3 cellular contexts compared by ENCODE assay signal in the genomic region with DNA sequence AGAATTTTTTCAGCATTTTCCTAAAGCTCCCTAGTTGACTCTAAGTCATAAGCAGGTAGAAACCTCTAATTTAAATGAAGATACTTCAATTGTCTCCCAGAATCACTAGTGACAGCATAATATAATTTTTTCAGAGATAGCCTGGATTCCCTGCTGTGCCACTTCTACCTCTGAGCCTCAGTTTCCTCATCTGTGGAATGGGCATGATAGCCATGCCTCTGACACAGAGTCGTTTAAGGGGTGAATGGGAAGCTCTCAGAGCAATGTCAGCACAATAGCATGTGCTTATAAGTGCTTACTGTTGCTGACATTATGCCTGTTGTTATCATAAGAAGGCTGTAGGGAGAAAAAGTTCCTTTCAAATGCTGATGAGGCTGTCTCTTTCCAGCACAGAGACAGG.
TF ChIP-seq lines count a peak whose summit lies in the region.

No MANE protein-coding gene starts in this region.

TF ChIP-seq in WTC11, 78 proteins besides CTCF, POLR2A, EP300 and RAD21:
- no peak for TF ChIP-seq KAT7 (CRISPR knock-in tag; IDR thresholded peaks at IDR 0.05; ENCODE audit: borderline replicate concordance)
- TF ChIP-seq GTF2I (CRISPR knock-in tag; conservative IDR thresholded peaks at IDR 0.05) = peak; percentile 48; the same call in 1 of the 2 replicates

TF ChIP-seq in H1, 55 proteins besides CTCF, POLR2A, EP300 and RAD21:
- TF ChIP-seq CHD2 (IDR thresholded peaks at IDR 0.05; ENCODE audit: low read length) = no peak
- no peak for TF ChIP-seq FOSL1 (IDR thresholded peaks at IDR 0.05; ENCODE audit: insufficient read depth, low read depth, low read length)
- TF ChIP-seq SIRT6 (IDR thresholded peaks at IDR 0.05; ENCODE audit: low read length) = no peak
- peak; percentile 81 for TF ChIP-seq KDM1A (IDR thresholded peaks at IDR 0.05; ENCODE audit: borderline replicate concordance, low read length)
- TF ChIP-seq SAP30 (IDR thresholded peaks at IDR 0.05; ENCODE audit: insufficient read depth, insufficient replicate concordance, low read length) = no peak
- no peak for TF ChIP-seq PHF8 (conservative IDR thresholded peaks at IDR 0.05; ENCODE audit: low read depth, low read length)
- no peak for TF ChIP-seq EGR1 (IDR thresholded peaks at IDR 0.05; ENCODE audit: borderline replicate concordance, low read depth, low read length)
- TF ChIP-seq, protein P1, sequence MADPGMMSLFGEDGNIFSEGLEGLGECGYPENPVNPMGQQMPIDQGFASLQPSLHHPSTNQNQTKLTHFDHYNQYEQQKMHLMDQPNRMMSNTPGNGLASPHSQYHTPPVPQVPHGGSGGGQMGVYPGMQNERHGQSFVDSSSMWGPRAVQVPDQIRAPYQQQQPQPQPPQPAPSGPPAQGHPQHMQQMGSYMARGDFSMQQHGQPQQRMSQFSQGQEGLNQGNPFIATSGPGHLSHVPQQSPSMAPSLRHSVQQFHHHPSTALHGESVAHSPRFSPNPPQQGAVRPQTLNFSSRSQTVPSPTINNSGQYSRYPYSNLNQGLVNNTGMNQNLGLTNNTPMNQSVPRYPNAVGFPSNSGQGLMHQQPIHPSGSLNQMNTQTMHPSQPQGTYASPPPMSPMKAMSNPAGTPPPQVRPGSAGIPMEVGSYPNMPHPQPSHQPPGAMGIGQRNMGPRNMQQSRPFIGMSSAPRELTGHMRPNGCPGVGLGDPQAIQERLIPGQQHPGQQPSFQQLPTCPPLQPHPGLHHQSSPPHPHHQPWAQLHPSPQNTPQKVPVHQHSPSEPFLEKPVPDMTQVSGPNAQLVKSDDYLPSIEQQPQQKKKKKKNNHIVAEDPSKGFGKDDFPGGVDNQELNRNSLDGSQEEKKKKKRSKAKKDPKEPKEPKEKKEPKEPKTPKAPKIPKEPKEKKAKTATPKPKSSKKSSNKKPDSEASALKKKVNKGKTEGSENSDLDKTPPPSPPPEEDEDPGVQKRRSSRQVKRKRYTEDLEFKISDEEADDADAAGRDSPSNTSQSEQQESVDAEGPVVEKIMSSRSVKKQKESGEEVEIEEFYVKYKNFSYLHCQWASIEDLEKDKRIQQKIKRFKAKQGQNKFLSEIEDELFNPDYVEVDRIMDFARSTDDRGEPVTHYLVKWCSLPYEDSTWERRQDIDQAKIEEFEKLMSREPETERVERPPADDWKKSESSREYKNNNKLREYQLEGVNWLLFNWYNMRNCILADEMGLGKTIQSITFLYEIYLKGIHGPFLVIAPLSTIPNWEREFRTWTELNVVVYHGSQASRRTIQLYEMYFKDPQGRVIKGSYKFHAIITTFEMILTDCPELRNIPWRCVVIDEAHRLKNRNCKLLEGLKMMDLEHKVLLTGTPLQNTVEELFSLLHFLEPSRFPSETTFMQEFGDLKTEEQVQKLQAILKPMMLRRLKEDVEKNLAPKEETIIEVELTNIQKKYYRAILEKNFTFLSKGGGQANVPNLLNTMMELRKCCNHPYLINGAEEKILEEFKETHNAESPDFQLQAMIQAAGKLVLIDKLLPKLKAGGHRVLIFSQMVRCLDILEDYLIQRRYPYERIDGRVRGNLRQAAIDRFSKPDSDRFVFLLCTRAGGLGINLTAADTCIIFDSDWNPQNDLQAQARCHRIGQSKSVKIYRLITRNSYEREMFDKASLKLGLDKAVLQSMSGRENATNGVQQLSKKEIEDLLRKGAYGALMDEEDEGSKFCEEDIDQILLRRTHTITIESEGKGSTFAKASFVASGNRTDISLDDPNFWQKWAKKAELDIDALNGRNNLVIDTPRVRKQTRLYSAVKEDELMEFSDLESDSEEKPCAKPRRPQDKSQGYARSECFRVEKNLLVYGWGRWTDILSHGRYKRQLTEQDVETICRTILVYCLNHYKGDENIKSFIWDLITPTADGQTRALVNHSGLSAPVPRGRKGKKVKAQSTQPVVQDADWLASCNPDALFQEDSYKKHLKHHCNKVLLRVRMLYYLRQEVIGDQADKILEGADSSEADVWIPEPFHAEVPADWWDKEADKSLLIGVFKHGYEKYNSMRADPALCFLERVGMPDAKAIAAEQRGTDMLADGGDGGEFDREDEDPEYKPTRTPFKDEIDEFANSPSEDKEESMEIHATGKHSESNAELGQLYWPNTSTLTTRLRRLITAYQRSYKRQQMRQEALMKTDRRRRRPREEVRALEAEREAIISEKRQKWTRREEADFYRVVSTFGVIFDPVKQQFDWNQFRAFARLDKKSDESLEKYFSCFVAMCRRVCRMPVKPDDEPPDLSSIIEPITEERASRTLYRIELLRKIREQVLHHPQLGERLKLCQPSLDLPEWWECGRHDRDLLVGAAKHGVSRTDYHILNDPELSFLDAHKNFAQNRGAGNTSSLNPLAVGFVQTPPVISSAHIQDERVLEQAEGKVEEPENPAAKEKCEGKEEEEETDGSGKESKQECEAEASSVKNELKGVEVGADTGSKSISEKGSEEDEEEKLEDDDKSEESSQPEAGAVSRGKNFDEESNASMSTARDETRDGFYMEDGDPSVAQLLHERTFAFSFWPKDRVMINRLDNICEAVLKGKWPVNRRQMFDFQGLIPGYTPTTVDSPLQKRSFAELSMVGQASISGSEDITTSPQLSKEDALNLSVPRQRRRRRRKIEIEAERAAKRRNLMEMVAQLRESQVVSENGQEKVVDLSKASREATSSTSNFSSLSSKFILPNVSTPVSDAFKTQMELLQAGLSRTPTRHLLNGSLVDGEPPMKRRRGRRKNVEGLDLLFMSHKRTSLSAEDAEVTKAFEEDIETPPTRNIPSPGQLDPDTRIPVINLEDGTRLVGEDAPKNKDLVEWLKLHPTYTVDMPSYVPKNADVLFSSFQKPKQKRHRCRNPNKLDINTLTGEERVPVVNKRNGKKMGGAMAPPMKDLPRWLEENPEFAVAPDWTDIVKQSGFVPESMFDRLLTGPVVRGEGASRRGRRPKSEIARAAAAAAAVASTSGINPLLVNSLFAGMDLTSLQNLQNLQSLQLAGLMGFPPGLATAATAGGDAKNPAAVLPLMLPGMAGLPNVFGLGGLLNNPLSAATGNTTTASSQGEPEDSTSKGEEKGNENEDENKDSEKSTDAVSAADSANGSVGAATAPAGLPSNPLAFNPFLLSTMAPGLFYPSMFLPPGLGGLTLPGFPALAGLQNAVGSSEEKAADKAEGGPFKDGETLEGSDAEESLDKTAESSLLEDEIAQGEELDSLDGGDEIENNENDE (IDR thresholded peaks at IDR 0.05; ENCODE audit: insufficient replicate concordance, low read length) = no peak
- 0 out of 4 replicates have a peak, but pooled peaks of 1 of the 2 experiments have one; percentile 48 for TF ChIP-seq HDAC2 (IDR thresholded peaks at IDR 0.05; ENCODE audit: borderline replicate concordance in 1 of 2, low read depth in 2 of 2, low read length in 2 of 2)
- no peak for TF ChIP-seq RFX5 (IDR thresholded peaks at IDR 0.05; ENCODE audit: borderline replicate concordance, low read depth, low read length)
- TF ChIP-seq YY1 (IDR thresholded peaks at IDR 0.05; ENCODE audit: low read depth, low read length) = no peak

TF ChIP-seq in liver, 16 proteins besides CTCF, POLR2A, EP300 and RAD21:
- no peak for TF ChIP-seq ZBTB33 (IDR thresholded peaks at IDR 0.05)
- no peak for TF ChIP-seq JUND (IDR thresholded peaks at IDR 0.05)
- TF ChIP-seq TAF1 (conservative IDR thresholded peaks at IDR 0.05) = no peak
- no peak for TF ChIP-seq MAX (IDR thresholded peaks at IDR 0.05)
- TF ChIP-seq FOXA2 (IDR thresholded peaks at IDR 0.05) = no peak
- TF ChIP-seq, protein P2, sequence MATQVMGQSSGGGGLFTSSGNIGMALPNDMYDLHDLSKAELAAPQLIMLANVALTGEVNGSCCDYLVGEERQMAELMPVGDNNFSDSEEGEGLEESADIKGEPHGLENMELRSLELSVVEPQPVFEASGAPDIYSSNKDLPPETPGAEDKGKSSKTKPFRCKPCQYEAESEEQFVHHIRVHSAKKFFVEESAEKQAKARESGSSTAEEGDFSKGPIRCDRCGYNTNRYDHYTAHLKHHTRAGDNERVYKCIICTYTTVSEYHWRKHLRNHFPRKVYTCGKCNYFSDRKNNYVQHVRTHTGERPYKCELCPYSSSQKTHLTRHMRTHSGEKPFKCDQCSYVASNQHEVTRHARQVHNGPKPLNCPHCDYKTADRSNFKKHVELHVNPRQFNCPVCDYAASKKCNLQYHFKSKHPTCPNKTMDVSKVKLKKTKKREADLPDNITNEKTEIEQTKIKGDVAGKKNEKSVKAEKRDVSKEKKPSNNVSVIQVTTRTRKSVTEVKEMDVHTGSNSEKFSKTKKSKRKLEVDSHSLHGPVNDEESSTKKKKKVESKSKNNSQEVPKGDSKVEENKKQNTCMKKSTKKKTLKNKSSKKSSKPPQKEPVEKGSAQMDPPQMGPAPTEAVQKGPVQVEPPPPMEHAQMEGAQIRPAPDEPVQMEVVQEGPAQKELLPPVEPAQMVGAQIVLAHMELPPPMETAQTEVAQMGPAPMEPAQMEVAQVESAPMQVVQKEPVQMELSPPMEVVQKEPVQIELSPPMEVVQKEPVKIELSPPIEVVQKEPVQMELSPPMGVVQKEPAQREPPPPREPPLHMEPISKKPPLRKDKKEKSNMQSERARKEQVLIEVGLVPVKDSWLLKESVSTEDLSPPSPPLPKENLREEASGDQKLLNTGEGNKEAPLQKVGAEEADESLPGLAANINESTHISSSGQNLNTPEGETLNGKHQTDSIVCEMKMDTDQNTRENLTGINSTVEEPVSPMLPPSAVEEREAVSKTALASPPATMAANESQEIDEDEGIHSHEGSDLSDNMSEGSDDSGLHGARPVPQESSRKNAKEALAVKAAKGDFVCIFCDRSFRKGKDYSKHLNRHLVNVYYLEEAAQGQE (IDR thresholded peaks at IDR 0.05) = no peak
- no peak for TF ChIP-seq HNF4A (conservative IDR thresholded peaks at IDR 0.05)
- no peak for TF ChIP-seq FOXA1 (IDR thresholded peaks at IDR 0.05)
- no peak for TF ChIP-seq ATF3 (IDR thresholded peaks at IDR 0.05)
